ENCODE assay signal across 8 cellular contexts in genomic region chr17:32482568-32483320, GRCh38. TPM values are rescaled to one million over a fixed set of nuclear protein-coding genes. Genes with fewer than 3 reads are reported as not detected.
DNase-seq lines count a peak whose midpoint lies in the region; ATAC-seq, FAIRE-seq and TF ChIP-seq lines count a peak whose summit lies in the region.

No MANE protein-coding gene starts in this region.

- POLR2A ChIA-PET in naive thymus-derived CD8-positive, alpha-beta T cell (lab: Charles Lee): interaction anchor here (0.6 to 22.8 kb wide), 3 partner anchors 33 to 273 kb away, joined by 3 to 889 read pairs (median 3); no protein-coding TSS in a partner anchor

- no peak overlapping the region for H3K4me3 Mint-ChIP-seq in naive thymus-derived CD8-positive, alpha-beta T cell

- H3K27ac ChIP-seq in body of pancreas: peak overlapping the region in 3 of 4 donors; percentile 37 to 74 (median 69)

- peaks cover 0 to 30% of the 10 kb centered on the region in 2 donors for H3K36me3 ChIP-seq in body of pancreas (replicated peaks in 1 of 2; ENCODE audit: insufficient read depth in 1 of 2, low read depth in 2 of 2)

- 61 to 64% methylated on average over 11 of the region's 11 CpGs for WGBS in body of pancreas, 2 donors

- peak; percentile 33 for DNase-seq in Ammon's horn (ENCODE audit: low spot score)
- no peak for DNase-seq in GM18507 (ENCODE audit: extremely low spot score, insufficient read length, low read depth)
- DNase-seq in body of pancreas: peak in 1 of 4 donors; percentile 19
- DNase-seq in naive thymus-derived CD8-positive, alpha-beta T cell: no peak
- no peak for DNase-seq in OCI-M1 (lab: John Stamatoyannopoulos, UW)
- DNase-seq in AG08396 (ENCODE audit: low spot score): no peak

- H3K27me3 Mint-ChIP-seq in naive thymus-derived CD8-positive, alpha-beta T cell: no peaks in the 10 kb centered on the region

- H3K9me3 Mint-ChIP-seq in naive thymus-derived CD8-positive, alpha-beta T cell: no peaks in the 10 kb centered on the region

- H3K27me3 ChIP-seq in body of pancreas: no peaks in the 10 kb centered on the region

- peaks cover 22% of the 10 kb centered on the region for H3K4me1 ChIP-seq in body of pancreas

- intact Hi-C loops in body of pancreas (cut with DNase I): no loop called here

- FAIRE-seq in GM18507 (lab: Jason Lieb, UNC): peak; percentile 61

- ATAC-seq in body of pancreas: no peak
- no peak for ATAC-seq in naive thymus-derived CD8-positive, alpha-beta T cell
- no peak for ATAC-seq in GM18870 (IDR thresholded peaks at IDR 0.05; ENCODE audit: unreplicated experiment)
- ATAC-seq in GM19397 (IDR thresholded peaks at IDR 0.05; ENCODE audit: unreplicated experiment): no peak

- peaks cover 4 to 55% (median 8%) of the 10 kb centered on the region in 3 donors for H3K36me3 Mint-ChIP-seq in naive thymus-derived CD8-positive, alpha-beta T cell

- TF ChIP-seq CTCF in body of pancreas (IDR thresholded peaks at IDR 0.05): no peak

- H3K9me3 ChIP-seq in body of pancreas: no peaks in the 10 kb centered on the region

- no peak overlapping the region for H3K4me3 ChIP-seq in body of pancreas

- peak overlapping the region in 9 of 10 donors; percentile 8 to 96 (median 72) for H3K27ac Mint-ChIP-seq in naive thymus-derived CD8-positive, alpha-beta T cell

- TF ChIP-seq POLR2A in body of pancreas (IDR thresholded peaks at IDR 0.05): no peak

- H3K4me1 Mint-ChIP-seq in naive thymus-derived CD8-positive, alpha-beta T cell: peaks cover 9 to 19% (median 13%) of the 10 kb centered on the region in 4 donors

RNA-seq across cellular contexts. Expression of gene CDK5R1, which starts 4.0 kb away (rescaled TPM):
- 1 to 10 TPM; 1.0 to 1.6 TPM for total RNA-seq in body of pancreas
- total RNA-seq in naive thymus-derived CD8-positive, alpha-beta T cell: 10 to 100 TPM; 17.6 to 17.8 TPM
- 10 to 100 TPM in 1 of 3 donors, 1 to 10 TPM in 2; 5.9 to 12.0 (median 9.6) TPM for polyA plus RNA-seq in naive thymus-derived CD8-positive, alpha-beta T cell

RNA-seq across cellular contexts. Expression of gene PSMD11, which starts 38.4 kb away (rescaled TPM):
- total RNA-seq in body of pancreas: 10 to 100 TPM; 18.9 to 24.7 TPM
- total RNA-seq in naive thymus-derived CD8-positive, alpha-beta T cell: 10 to 100 TPM; 64.9 to 72.2 TPM
- polyA plus RNA-seq in naive thymus-derived CD8-positive, alpha-beta T cell: 100 to 1,000 TPM; 102 to 122 (median 112) TPM

Comparison
In these comparisons a context has a peak if more than half of its experiments do, and no peak if none do; other contexts are left out.
1. RNA of gene CDK5R1, which starts 4.0 kb away (total RNA-seq): 17.6 to 17.8 TPM in naive thymus-derived CD8-positive, alpha-beta T cell; 1.0 to 1.6 TPM in body of pancreas; every median in the first group is over 4 times any median in the second.